In genomic region chr2:163734911-163735691, GRCh38 we compare ENCODE assay signal across 9 cellular contexts. TPM values are rescaled to one million over a fixed set of nuclear protein-coding genes. Genes with fewer than 3 reads are reported as not detected.
DNase-seq lines count a peak whose midpoint lies in the region; ATAC-seq and TF ChIP-seq lines count a peak whose summit lies in the region.
"Had no signal": no experiment of that assay in that cellular context is flagged by ENCODE, and none has a peak within 500 bp of the region (broad histone marks: within the 10 kb centered on the region; RNA-seq: fewer than 3 reads in every experiment).

No MANE protein-coding gene starts in this region.

- H3K27ac ChIP-seq in fibroblast of lung (ENCODE audit: insufficient read depth, low read length) (peak overlapping the region; percentile 96), ovary (peak overlapping the region; percentile 17 to 98)

- peaks cover 9% of the 10 kb centered on the region for H3K36me3 Mint-ChIP-seq in natural killer cell

- H3K27me3 Mint-ChIP-seq in natural killer cell (ENCODE audit: low read depth in 2 of 2) = peaks cover 5 to 24% of the 10 kb centered on the region in 2 donors

- TF ChIP-seq POLR2A in ovary (IDR thresholded peaks at IDR 0.05) = no peak

- no peak for TF ChIP-seq CTCF in fibroblast of lung (conservative IDR thresholded peaks at IDR 0.05 in 1 of 2, IDR thresholded peaks at IDR 0.05 in 1 of 2; ENCODE audit: low read depth in 1 of 2, low read length in 2 of 2)
- no peak for TF ChIP-seq CTCF in ovary (IDR thresholded peaks at IDR 0.05)
- TF ChIP-seq CTCF in natural killer cell (IDR thresholded peaks at IDR 0.05) = no peak

- no peaks in the 10 kb centered on the region for H3K9me3 ChIP-seq in fibroblast of lung (ENCODE audit: control insufficient read depth, insufficient read depth, low read depth, low read length)
- H3K9me3 ChIP-seq in ovary = no peaks in the 10 kb centered on the region

- H3K4me2 ChIP-seq in fibroblast of lung (ENCODE audit: extremely low read depth, insufficient read depth, low read length) = peak overlapping the region; percentile 87

- peaks cover 6% of the 10 kb centered on the region in 2 donors for H3K9me3 Mint-ChIP-seq in natural killer cell

- DNase-seq in EL (peak; percentile 10), NCI-H82 treated with DMSO at 0.1 percent for 48 hours (lab: John Stamatoyannopoulos, UW; ENCODE audit: unreplicated experiment) (peak; percentile 91), fibroblast of lung (ENCODE audit: low read depth in 2 of 2) (peak; percentile 41 to 51), ovary (no peak), NOMO-1 treated with dmso at 0.1 percent for 144 hours (lab: John Stamatoyannopoulos, UW; ENCODE audit: unreplicated experiment) (no peak), natural killer cell (no peak)
- no peak for DNase-seq in activated CD4-positive, alpha-beta T cell treated with anti-CD3 and anti-CD28 coated beads for 4 hours
- DNase-seq: activated CD4-positive, alpha-beta T cell treated with anti-CD3 and anti-CD28 coated beads, Interleukin-2, amount 50 U/mL, for 4 hours had no signal

- H3K4me3 Mint-ChIP-seq in natural killer cell = no peak overlapping the region

- H2AFZ ChIP-seq in fibroblast of lung (ENCODE audit: low read length) = peak overlapping the region; percentile 95

- no peaks in the 10 kb centered on the region for H3K4me1 Mint-ChIP-seq in natural killer cell

- H3K9ac ChIP-seq in fibroblast of lung (ENCODE audit: insufficient read depth, low read length) = peak overlapping the region; percentile 87

- 0 to 2% (median 1%) methylated on average over 17 of the region's 17 CpGs for WGBS in ovary, 3 donors

- H3K4me1 ChIP-seq in fibroblast of lung (ENCODE audit: control insufficient read depth, extremely low read depth, insufficient read depth, low read length) (peaks cover 4% of the 10 kb centered on the region), ovary (ENCODE audit: insufficient read depth) (no peaks in the 10 kb centered on the region)

- intact Hi-C loops in ovary (cut with DNase I) (loop anchor here in 1 of 4 donors (10.0 kb wide), 1 partner anchor 390 kb away; no protein-coding TSS in a partner anchor), natural killer cell (cut with micrococcal nuclease) (no loop called here)

- H3K4me3 ChIP-seq in fibroblast of lung (replicated peaks in 1 of 4; ENCODE audit: control extremely low read depth in 1 of 4, insufficient read depth in 1 of 4, low read depth in 3 of 4, low read length in 4 of 4) (peak overlapping the region; percentile 71 to 95 (median 82)), ovary (peak overlapping the region; percentile 62)

- no peaks in the 10 kb centered on the region for H4K20me1 ChIP-seq in fibroblast of lung (ENCODE audit: control insufficient read depth, extremely low read depth, insufficient read depth, low read length)

- no peak overlapping the region for H3K27ac Mint-ChIP-seq in natural killer cell

- no peaks in the 10 kb centered on the region for H3K36me3 ChIP-seq in fibroblast of lung (ENCODE audit: control insufficient read depth, insufficient read depth, low read length)
- no peaks in the 10 kb centered on the region for H3K36me3 ChIP-seq in ovary

- TF ChIP-seq EP300 in ovary (IDR thresholded peaks at IDR 0.05) = no peak

- ATAC-seq in HG03354 (IDR thresholded peaks at IDR 0.05; ENCODE audit: poor library complexity, severe bottlenecking, unreplicated experiment) = no peak
- no peak for ATAC-seq in natural killer cell

- H3K27me3 ChIP-seq in fibroblast of lung (ENCODE audit: control insufficient read depth, insufficient read depth, low read length) (no peaks in the 10 kb centered on the region), ovary (no peaks in the 10 kb centered on the region)

- H3K79me2 ChIP-seq in fibroblast of lung (ENCODE audit: control insufficient read depth, insufficient read depth, low read length) = peaks cover 33% of the 10 kb centered on the region

RNA-seq across cellular contexts. Expression of gene FIGN, which starts 0.7 kb away (rescaled TPM):
- 0.51 and 1.5 TPM in 2 replicates for total RNA-seq in fibroblast of lung
- polyA plus RNA-seq in fibroblast of lung = 1.3 and 1.6 TPM in 2 replicates
- polyA plus RNA-seq in fibroblast of lung (2012) = 0.96 and 1.8 TPM in 2 replicates
- 1.6 and 3.2 TPM in 2 replicates for polyA minus RNA-seq in fibroblast of lung (ENCODE audit: low replicate concordance)
- 10 to 100 TPM in 4 of 7 donors, 1 to 10 TPM in 3; 3.9 to 15.5 (median 10.2) TPM for total RNA-seq in ovary
- 1 to 10 TPM; 2.4 to 5.9 TPM for polyA plus RNA-seq in ovary
- total RNA-seq in natural killer cell = not detected

Comparison
In these comparisons a context has a peak if more than half of its experiments do, and no peak if none do; other contexts are left out.
1. DNase-seq: peak in EL (single experiment), NCI-H82 treated with DMSO at 0.1 percent for 48 hours (single experiment) and fibroblast of lung (2 of 2); none in ovary (0 of 5), NOMO-1 treated with dmso at 0.1 percent for 144 hours (single experiment), activated CD4-positive, alpha-beta T cell treated with anti-CD3 and anti-CD28 coated beads for 4 hours (0 of 2) and natural killer cell (single experiment).